In the genomic region with DNA sequence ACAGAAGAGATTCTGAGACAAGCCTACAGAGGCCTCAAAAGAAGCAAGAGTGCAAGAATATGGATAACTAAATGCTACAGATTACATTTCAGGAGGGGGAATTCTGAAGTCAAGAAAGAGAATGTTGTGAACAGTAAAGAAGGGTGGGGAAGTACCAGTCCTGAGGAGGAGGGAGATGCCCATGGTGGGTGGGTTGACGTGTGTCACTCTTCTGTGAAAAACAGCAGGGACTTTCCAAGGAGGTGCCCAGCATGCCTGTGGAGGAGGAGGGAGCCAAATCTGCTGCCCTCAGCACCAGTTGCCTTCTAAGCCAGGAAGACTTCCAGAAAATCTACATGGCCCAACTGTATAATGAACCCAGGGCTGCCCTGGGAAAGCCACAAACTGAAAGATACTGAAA, we compare ENCODE assay signal across 13 cellular contexts.
DNase-seq lines count a peak whose midpoint lies in the region; ATAC-seq, FAIRE-seq and TF ChIP-seq lines count a peak whose summit lies in the region.
"Had no signal": no experiment of that assay in that cellular context is flagged by ENCODE, and none has a peak within 500 bp of the region (broad histone marks: within the 10 kb centered on the region; RNA-seq: fewer than 3 reads in every experiment).

No MANE protein-coding gene starts in this region.

- H3K36me3 ChIP-seq in GM12878 (ENCODE audit: control insufficient read depth in 2 of 2, insufficient read depth in 2 of 2, low read length in 1 of 2) (no peaks in the 10 kb centered on the region), pancreas (no peaks in the 10 kb centered on the region), PC-9 (ENCODE audit: low read depth) (no peaks in the 10 kb centered on the region), suprapubic skin (no peaks in the 10 kb centered on the region)
- H3K36me3 ChIP-seq: left lung had no signal

- POLR2A ChIA-PET in GM12878 (lab: Charles Lee) = no interaction called here
- POLR2A ChIA-PET in PC-9 (lab: Charles Lee; ENCODE audit: unreplicated experiment) = no interaction called here

- TF ChIP-seq CTCF in GM12878 (IDR thresholded peaks at IDR 0.05 in 2 of 3, conservative IDR thresholded peaks at IDR 0.05 in 1 of 3; ENCODE audit: control insufficient read depth in 2 of 3, extremely low read depth in 1 of 3, insufficient read depth in 1 of 3, low read depth in 3 of 3, low read length in 3 of 3) (no peak), pancreas (IDR thresholded peaks at IDR 0.05) (no peak), PC-9 (conservative IDR thresholded peaks at IDR 0.05) (no peak), suprapubic skin (IDR thresholded peaks at IDR 0.05) (no peak)

- H3K9ac ChIP-seq in GM12878 (ENCODE audit: control insufficient read depth, insufficient read depth, low read length) = no peak overlapping the region
- H3K9ac ChIP-seq: parathyroid adenoma had no signal

- H3K4me1 ChIP-seq in GM12878 (ENCODE audit: control insufficient read depth, insufficient read depth, low read length) = no peaks in the 10 kb centered on the region; the same call in 1 of the 2 replicates
- H3K4me1 ChIP-seq in pancreas = no peaks in the 10 kb centered on the region
- H3K4me1 ChIP-seq in PC-9 (replicated peaks; ENCODE audit: insufficient read depth) = no peaks in the 10 kb centered on the region
- no peaks in the 10 kb centered on the region for H3K4me1 ChIP-seq in suprapubic skin
- H3K4me1 ChIP-seq: left lung, parathyroid adenoma had no signal

- H3K4me2 ChIP-seq in GM12878 (ENCODE audit: control insufficient read depth, insufficient read depth) (no peak overlapping the region), PC-9 (no peak overlapping the region)

- no peaks in the 10 kb centered on the region for H3K27me3 ChIP-seq in GM12878 (replicated peaks in 1 of 2; ENCODE audit: control insufficient read depth in 2 of 2, insufficient read depth in 2 of 2, low read length in 1 of 2)
- H3K27me3 ChIP-seq in pancreas = no peaks in the 10 kb centered on the region
- peaks cover 31% of the 10 kb centered on the region; the same call in 1 of the 2 replicates for H3K27me3 ChIP-seq in PC-9 (ENCODE audit: insufficient read depth, low read depth)
- H3K27me3 ChIP-seq in suprapubic skin = no peaks in the 10 kb centered on the region
- H3K27me3 ChIP-seq: left lung had no signal

- H3K4me3 ChIP-seq in GM12878 (no peak overlapping the region), pancreas (no peak overlapping the region), PC-9 (no peak overlapping the region), suprapubic skin (no peak overlapping the region)
- H3K4me3 ChIP-seq: left lung had no signal

- 0% methylated on average over 1 of the region's 1 CpG for WGBS in GM12878 (ENCODE audit: insufficient coverage, insufficient replicate concordance, low lambda C conversion rate, missing lambda C conversion rate)
- 27 to 53% methylated on average over 1 of the region's 1 CpG for WGBS in pancreas, 2 donors
- WGBS in suprapubic skin = 59% methylated on average over 1 of the region's 1 CpG

- H4K20me1 ChIP-seq in GM12878 (ENCODE audit: control insufficient read depth, insufficient read depth) (no peaks in the 10 kb centered on the region), PC-9 (ENCODE audit: insufficient read depth) (no peaks in the 10 kb centered on the region)

- ATAC-seq in GM19025 (IDR thresholded peaks at IDR 0.05; ENCODE audit: low read depth, unreplicated experiment) = peak; percentile 98
- peak; percentile 79 for ATAC-seq in HG02852 (IDR thresholded peaks at IDR 0.05; ENCODE audit: unreplicated experiment)
- peak; percentile 98 for ATAC-seq in GM12878
- no peak for ATAC-seq in pancreas
- ATAC-seq: left lung had no signal

- TF ChIP-seq EP300 in GM12878 (IDR thresholded peaks at IDR 0.05; ENCODE audit: borderline replicate concordance in 1 of 2, control insufficient read depth in 1 of 2, low read depth in 2 of 2, low read length in 2 of 2) (no peak), suprapubic skin (IDR thresholded peaks at IDR 0.05) (no peak)

- no peak for TF ChIP-seq RAD21 in GM12878 (IDR thresholded peaks at IDR 0.05; ENCODE audit: insufficient read depth, low read depth, low read length)

- H3K79me2 ChIP-seq in GM12878 (ENCODE audit: control insufficient read depth, insufficient read depth, low read length) (no peaks in the 10 kb centered on the region), PC-9 (ENCODE audit: low read depth) (no peaks in the 10 kb centered on the region)
- H3K79me2 ChIP-seq: parathyroid adenoma had no signal

- CTCF ChIA-PET in GM12878 (lab: Yijun Ruan, JAX) (no interaction called here), PC-9 (lab: Charles Lee) (no interaction called here)

- H2AFZ ChIP-seq in GM12878 (ENCODE audit: control insufficient read depth, low read depth, low read length) (peak overlapping the region; percentile 44), PC-9 (no peak overlapping the region)
- H2AFZ ChIP-seq: parathyroid adenoma had no signal

- intact Hi-C loops in GM12878 (cut with micrococcal nuclease; ENCODE audit: unreplicated experiment) = no loop called here
- intact Hi-C loops in pancreas (cut with DNase I) = no loop called here
- intact Hi-C loops in PC-9 (cut with micrococcal nuclease; ENCODE audit: unreplicated experiment) = no loop called here

- peak; percentile 50 for FAIRE-seq in GM12892 (lab: Jason Lieb, UNC)
- FAIRE-seq in GM12878 (lab: Jason Lieb, UNC) = no peak
- no peak for FAIRE-seq in pancreas (lab: Jason Lieb, UNC)

- RAD21 ChIA-PET in GM12878 (lab: Charles Lee; ENCODE audit: unreplicated experiment) = no interaction called here

- H3K27ac ChIP-seq in GM12878 (ENCODE audit: control insufficient read depth, insufficient read depth) (no peak overlapping the region), pancreas (no peak overlapping the region), PC-9 (no peak overlapping the region), suprapubic skin (no peak overlapping the region)
- H3K27ac ChIP-seq: left lung, parathyroid adenoma had no signal

- no peak for DNase-seq in GM12892 (ENCODE audit: insufficient read length)
- DNase-seq in GM12878 (ENCODE audit: low read depth, low spot score) = peak; percentile 47
- DNase-seq in pancreas = no peak
- DNase-seq in PC-9 = no peak
- DNase-seq in suprapubic skin (ENCODE audit: low spot score in 2 of 2) = no peak
- DNase-seq in NCI-H82 (lab: John Stamatoyannopoulos, UW) = no peak
- DNase-seq: C1 segment of cervical spinal cord, foreskin fibroblast, left lung, NCI-H526 treated with DMSO at 0.1 percent for 48 hours had no signal

- SMC1A ChIA-PET in GM12878 (lab: Charles Lee; ENCODE audit: uncharacterized antibody, unreplicated experiment) = no interaction called here

- no peaks in the 10 kb centered on the region for H3F3A ChIP-seq in PC-9 (ENCODE audit: insufficient read depth, low read depth)

- no peak for TF ChIP-seq POLR2A in GM12892 (IDR thresholded peaks at IDR 0.05; ENCODE audit: low read depth, low read length)
- no peak for TF ChIP-seq POLR2A in GM12878 (IDR thresholded peaks at IDR 0.05; ENCODE audit: low read depth, low read length)
- no peak for TF ChIP-seq POLR2A in suprapubic skin (IDR thresholded peaks at IDR 0.05)

- no peaks in the 10 kb centered on the region for H3K9me2 ChIP-seq in PC-9 (ENCODE audit: insufficient read depth)

- no TSS peak for BruUV-seq in GM12878 (replicated peaks; lab: Mats Ljungman, UMichigan)
- BruUV-seq in PC-9 (replicated peaks; lab: Mats Ljungman, UMichigan) = no TSS peak

- H3K9me3 ChIP-seq in GM12878 (replicated peaks; ENCODE audit: control insufficient read depth, insufficient read depth, low read length) (no peaks in the 10 kb centered on the region), pancreas (no peaks in the 10 kb centered on the region), PC-9 (ENCODE audit: insufficient read depth, low read depth) (no peaks in the 10 kb centered on the region), suprapubic skin (no peaks in the 10 kb centered on the region)
- H3K9me3 ChIP-seq: left lung had no signal

- in situ Hi-C loops in GM12878 (cut with MboI) = no loop called here

TF ChIP-seq in GM12878, 131 proteins besides CTCF, POLR2A, EP300 and RAD21 (continues in another document):
- TF ChIP-seq, protein P1, sequence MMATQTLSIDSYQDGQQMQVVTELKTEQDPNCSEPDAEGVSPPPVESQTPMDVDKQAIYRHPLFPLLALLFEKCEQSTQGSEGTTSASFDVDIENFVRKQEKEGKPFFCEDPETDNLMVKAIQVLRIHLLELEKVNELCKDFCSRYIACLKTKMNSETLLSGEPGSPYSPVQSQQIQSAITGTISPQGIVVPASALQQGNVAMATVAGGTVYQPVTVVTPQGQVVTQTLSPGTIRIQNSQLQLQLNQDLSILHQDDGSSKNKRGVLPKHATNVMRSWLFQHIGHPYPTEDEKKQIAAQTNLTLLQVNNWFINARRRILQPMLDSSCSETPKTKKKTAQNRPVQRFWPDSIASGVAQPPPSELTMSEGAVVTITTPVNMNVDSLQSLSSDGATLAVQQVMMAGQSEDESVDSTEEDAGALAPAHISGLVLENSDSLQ (IDR thresholded peaks at IDR 0.05) = peak; percentile 91
- TF ChIP-seq SMARCA5 (IDR thresholded peaks at IDR 0.05) = no peak
- TF ChIP-seq EGR1 (IDR thresholded peaks at IDR 0.05; ENCODE audit: borderline replicate concordance in 1 of 2, low read depth in 2 of 2, low read length in 2 of 2) = no peak
- no peak for TF ChIP-seq WRNIP1 (IDR thresholded peaks at IDR 0.05; ENCODE audit: borderline replicate concordance, low read depth, low read length)
- TF ChIP-seq FOXM1 (IDR thresholded peaks at IDR 0.05; ENCODE audit: low read depth, low read length) = no peak

Comparison
In these comparisons a context has a peak if more than half of its experiments do, and no peak if none do; other contexts are left out.
1. ATAC-seq: peak in GM19025 (single experiment), HG02852 (single experiment) and GM12878 (single experiment); none in pancreas (0 of 4).